In the genomic region with DNA sequence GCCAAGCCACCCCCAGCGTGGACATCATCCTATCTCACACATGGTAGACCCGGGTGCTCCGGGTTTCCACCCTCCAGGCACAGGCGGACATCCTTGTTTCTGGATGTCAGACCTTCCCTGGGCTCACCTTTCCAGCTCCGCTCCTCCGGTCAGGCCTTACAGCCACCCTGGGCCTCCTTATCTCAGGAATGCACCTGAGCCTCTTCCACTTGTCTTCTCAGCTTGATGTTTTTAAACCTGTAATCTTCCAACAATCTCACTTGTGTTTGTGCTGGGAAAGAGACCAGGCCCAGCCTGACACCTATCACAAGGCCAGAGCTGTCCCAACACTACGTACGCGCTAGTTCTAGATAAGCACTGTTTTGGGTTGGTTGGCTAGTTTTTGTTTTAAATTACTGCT, we compare ENCODE assay signal across 22 cellular contexts.
"Had no signal": no experiment of that assay in that cellular context is flagged by ENCODE, and none has a peak within 500 bp of the region (broad histone marks: within the 10 kb centered on the region; RNA-seq: fewer than 3 reads in every experiment).

No MANE protein-coding gene starts in this region.

- FAIRE-seq: colon, TTC549 had no signal

- H3K4me1 ChIP-seq: body of pancreas, sigmoid colon, thyroid gland, vagina had no signal

- H3K4me3 ChIP-seq: body of pancreas, dorsolateral prefrontal cortex, mucosa of descending colon, ovary, sigmoid colon, thyroid gland, vagina had no signal

- DNase-seq: activated B cell treated with CpG ODN at 0.5 μM for 24 hours; activated CD4-positive, alpha-beta T cell treated with anti-CD3 and anti-CD28 coated beads for 4 hours; activated CD8-positive, alpha-beta T cell treated with anti-CD3 and anti-CD28 coated beads for 36 hours; activated naive CD4-positive, alpha-beta T cell treated with anti-CD3 and anti-CD28 coated beads for 36 hours; activated T-cell treated with anti-CD3 and anti-CD28 coated beads, Interleukin-2, amount 50 U/mL, for 24 hours; body of pancreas; caudate nucleus; erythroblast; foreskin melanocyte; naive B cell; ovary; sigmoid colon; stimulated activated CD8-positive, alpha-beta memory T cell treated with anti-CD3 and anti-CD28 coated beads, Interleukin-4, amount 100 ng/mL, for 48 hours; stimulated activated naive CD4-positive, alpha-beta T cell; thyroid gland had no signal

- H3K9me3 ChIP-seq: body of pancreas, mucosa of descending colon, ovary, sigmoid colon, thyroid gland, vagina had no signal

- H3K36me3 ChIP-seq: ovary had no signal

- H3K27me3 ChIP-seq: body of pancreas, dorsolateral prefrontal cortex, ovary, sigmoid colon, thyroid gland, vagina had no signal

- H3K36me3 Mint-ChIP-seq: naive B cell had no signal

- H3K4me3 Mint-ChIP-seq: activated B cell treated with CpG ODN at 0.5 μM for 24 hours; activated CD8-positive, alpha-beta T cell treated with anti-CD3 and anti-CD28 coated beads for 36 hours; activated naive CD4-positive, alpha-beta T cell treated with anti-CD3 and anti-CD28 coated beads for 36 hours; activated T-cell treated with anti-CD3 and anti-CD28 coated beads, Interleukin-2, amount 50 U/mL, for 24 hours; memory B cell; naive B cell; T-helper 2 cell treated with Interferon-gamma antibody and Interleukin-4, amounts not matched to agents 5 μg/mL and 100 μg/mL, for 36 hours had no signal

- H3K27ac Mint-ChIP-seq: activated B cell treated with CpG ODN at 0.5 μM for 24 hours; activated CD8-positive, alpha-beta T cell treated with anti-CD3 and anti-CD28 coated beads for 36 hours; activated naive CD4-positive, alpha-beta T cell treated with anti-CD3 and anti-CD28 coated beads for 36 hours; activated T-cell treated with anti-CD3 and anti-CD28 coated beads, Interleukin-2, amount 50 U/mL, for 24 hours; memory B cell; T-helper 2 cell treated with Interferon-gamma antibody and Interleukin-4, amounts not matched to agents 5 μg/mL and 100 μg/mL, for 36 hours had no signal

- H3K9me3 Mint-ChIP-seq: activated B cell treated with CpG ODN at 0.5 μM for 24 hours; activated CD8-positive, alpha-beta T cell treated with anti-CD3 and anti-CD28 coated beads for 36 hours; activated naive CD4-positive, alpha-beta T cell treated with anti-CD3 and anti-CD28 coated beads for 36 hours; activated T-cell treated with anti-CD3 and anti-CD28 coated beads, Interleukin-2, amount 50 U/mL, for 24 hours; memory B cell; T-helper 2 cell treated with Interferon-gamma antibody and Interleukin-4, amounts not matched to agents 5 μg/mL and 100 μg/mL, for 36 hours had no signal

- H3K4me1 Mint-ChIP-seq: activated B cell treated with CpG ODN at 0.5 μM for 24 hours, memory B cell, naive B cell had no signal

- ATAC-seq: activated CD8-positive, alpha-beta T cell treated with anti-CD3 and anti-CD28 coated beads for 36 hours; body of pancreas; mucosa of descending colon had no signal

- H3K27ac ChIP-seq: body of pancreas, ovary, sigmoid colon, thyroid gland, vagina had no signal

- H3K27me3 Mint-ChIP-seq: activated B cell treated with CpG ODN at 0.5 μM for 24 hours; activated CD8-positive, alpha-beta T cell treated with anti-CD3 and anti-CD28 coated beads for 36 hours; activated T-cell treated with anti-CD3 and anti-CD28 coated beads, Interleukin-2, amount 50 U/mL, for 24 hours; memory B cell; naive B cell had no signal
